In genomic region chr20:37901667-37902503, GRCh38 we compare ENCODE assay signal across 1 cellular context.
TF ChIP-seq lines count a peak whose summit lies in the region.

No MANE protein-coding gene starts in this region.

TF ChIP-seq in HepG2, 621 proteins besides CTCF, POLR2A, EP300 and RAD21 (continued from another document and continues in another):
- TF ChIP-seq ZBTB33 (CRISPR knock-in tag; IDR thresholded peaks at IDR 0.05): peak; percentile 83
- TF ChIP-seq BCL3 (CRISPR knock-in tag; IDR thresholded peaks at IDR 0.05): no peak
- peak; percentile 53; the same call in 1 of the 2 replicates for TF ChIP-seq ZNF362 (CRISPR knock-in tag; IDR thresholded peaks at IDR 0.05; ENCODE audit: borderline replicate concordance)
- no peak for TF ChIP-seq ZNF549 (CRISPR knock-in tag; IDR thresholded peaks at IDR 0.05)
- no peak for TF ChIP-seq ZNF878 (CRISPR knock-in tag; IDR thresholded peaks at IDR 0.05)
- no peak for TF ChIP-seq MLXIP (CRISPR knock-in tag; IDR thresholded peaks at IDR 0.05; ENCODE audit: borderline replicate concordance)
- peak; percentile 45; the same call in 1 of the 2 replicates for TF ChIP-seq REPIN1 (CRISPR knock-in tag; IDR thresholded peaks at IDR 0.05; ENCODE audit: borderline replicate concordance, low read depth)
- no peak for TF ChIP-seq ZNF501 (CRISPR knock-in tag; IDR thresholded peaks at IDR 0.05)
- no peak for TF ChIP-seq ATF1 (CRISPR knock-in tag; IDR thresholded peaks at IDR 0.05)
- no peak for TF ChIP-seq PRPF4 (IDR thresholded peaks at IDR 0.05; ENCODE audit: low read depth, low read length, poor library complexity, severe bottlenecking)
- TF ChIP-seq RBAK (CRISPR knock-in tag; IDR thresholded peaks at IDR 0.05): peak; percentile 35; the same call in 1 of the 2 replicates
- no peak for TF ChIP-seq MED13 (CRISPR knock-in tag; IDR thresholded peaks at IDR 0.05)
- TF ChIP-seq ZNF234 (CRISPR knock-in tag; conservative IDR thresholded peaks at IDR 0.05): no peak
- no peak for TF ChIP-seq NFRKB (IDR thresholded peaks at IDR 0.05)
- no peak for TF ChIP-seq ZFY (CRISPR knock-in tag; IDR thresholded peaks at IDR 0.05)
- peak; percentile 48 for TF ChIP-seq XRCC5 (optimal IDR thresholded peaks at IDR 0.05; ENCODE audit: low read length)
- TF ChIP-seq ARID2 (CRISPR knock-in tag; IDR thresholded peaks at IDR 0.05; ENCODE audit: borderline replicate concordance): no peak
- TF ChIP-seq POGZ (CRISPR knock-in tag; IDR thresholded peaks at IDR 0.05): no peak
- 0 out of 2 replicates have a peak, but pooled peaks have one; percentile 19 for TF ChIP-seq HES4 (CRISPR knock-in tag; IDR thresholded peaks at IDR 0.05; ENCODE audit: borderline replicate concordance)
- TF ChIP-seq EZH2 (conservative IDR thresholded peaks at IDR 0.05; ENCODE audit: low read depth, low read length): peak; percentile 41; the same call in 1 of the 2 replicates
- TF ChIP-seq ZNF10 (CRISPR knock-in tag; IDR thresholded peaks at IDR 0.05; ENCODE audit: borderline replicate concordance, low read depth): no peak
- no peak for TF ChIP-seq ZNF512 (CRISPR knock-in tag; IDR thresholded peaks at IDR 0.05)
- no peak for TF ChIP-seq SNAPC2 (CRISPR knock-in tag; IDR thresholded peaks at IDR 0.05)
- no peak for TF ChIP-seq ZBED4 (CRISPR knock-in tag; IDR thresholded peaks at IDR 0.05; ENCODE audit: borderline replicate concordance)
- no peak for TF ChIP-seq ZNF619 (CRISPR knock-in tag; IDR thresholded peaks at IDR 0.05)
- TF ChIP-seq ZNF136 (CRISPR knock-in tag; IDR thresholded peaks at IDR 0.05; ENCODE audit: low read depth): no peak
- no peak for TF ChIP-seq ZKSCAN5 (CRISPR knock-in tag; IDR thresholded peaks at IDR 0.05)
- TF ChIP-seq MTF1 (CRISPR knock-in tag; IDR thresholded peaks at IDR 0.05): no peak
- TF ChIP-seq ZNF569 (CRISPR knock-in tag; IDR thresholded peaks at IDR 0.05; ENCODE audit: borderline replicate concordance): no peak
- TF ChIP-seq GFI1 (CRISPR knock-in tag; IDR thresholded peaks at IDR 0.05; ENCODE audit: borderline replicate concordance): no peak
- no peak for TF ChIP-seq AGO2 (optimal IDR thresholded peaks at IDR 0.05; ENCODE audit: low read depth, low read length)
- no peak for TF ChIP-seq ATF7 (IDR thresholded peaks at IDR 0.05)
- no peak for TF ChIP-seq ATF7 (CRISPR knock-in tag; IDR thresholded peaks at IDR 0.05)
- TF ChIP-seq ZNF207 (IDR thresholded peaks at IDR 0.05; ENCODE audit: borderline replicate concordance): no peak
- TF ChIP-seq HMG20B (CRISPR knock-in tag; conservative IDR thresholded peaks at IDR 0.05): no peak
- no peak for TF ChIP-seq ZBTB7B (CRISPR knock-in tag; IDR thresholded peaks at IDR 0.05)
- no peak for TF ChIP-seq ZNF33B (CRISPR knock-in tag; IDR thresholded peaks at IDR 0.05)
- no peak for TF ChIP-seq IRX3 (CRISPR knock-in tag; IDR thresholded peaks at IDR 0.05; ENCODE audit: borderline replicate concordance, low read depth)
- TF ChIP-seq MATR3 (CRISPR knock-in tag; IDR thresholded peaks at IDR 0.05): no peak
- TF ChIP-seq ZNF775 (CRISPR knock-in tag; IDR thresholded peaks at IDR 0.05; ENCODE audit: borderline replicate concordance): no peak
- no peak for TF ChIP-seq HMGA1 (CRISPR knock-in tag; conservative IDR thresholded peaks at IDR 0.05)
- TF ChIP-seq ZBTB43 (CRISPR knock-in tag; conservative IDR thresholded peaks at IDR 0.05): no peak
- no peak for TF ChIP-seq DMAP1 (CRISPR knock-in tag; IDR thresholded peaks at IDR 0.05)
- TF ChIP-seq PRDM4 (CRISPR knock-in tag; IDR thresholded peaks at IDR 0.05; ENCODE audit: borderline replicate concordance): no peak
- TF ChIP-seq THAP7 (CRISPR knock-in tag; IDR thresholded peaks at IDR 0.05): no peak
- TF ChIP-seq ZNF232 (CRISPR knock-in tag; IDR thresholded peaks at IDR 0.05; ENCODE audit: borderline replicate concordance): no peak
- TF ChIP-seq ZNF709 (CRISPR knock-in tag; IDR thresholded peaks at IDR 0.05): no peak
- TF ChIP-seq BRCA1 (CRISPR knock-in tag; IDR thresholded peaks at IDR 0.05): no peak
- no peak for TF ChIP-seq PRMT3 (CRISPR knock-in tag; IDR thresholded peaks at IDR 0.05; ENCODE audit: borderline replicate concordance, low read depth)
- TF ChIP-seq ZNF230 (CRISPR knock-in tag; IDR thresholded peaks at IDR 0.05): 0 out of 2 replicates have a peak, but pooled peaks have one; percentile 12
- no peak for TF ChIP-seq BRD4 (CRISPR knock-in tag; IDR thresholded peaks at IDR 0.05)
- no peak for TF ChIP-seq SOX5 (CRISPR knock-in tag; IDR thresholded peaks at IDR 0.05; ENCODE audit: borderline replicate concordance)
